8 cellular contexts compared by ENCODE assay signal in genomic region chr16:84186685-84187437, GRCh38. TPM values are rescaled to one million over a fixed set of nuclear protein-coding genes. Genes with fewer than 3 reads are reported as not detected.
DNase-seq lines count a peak whose midpoint lies in the region; ATAC-seq, FAIRE-seq and TF ChIP-seq lines count a peak whose summit lies in the region.

TAF1C (minus strand) TSS chr16:84187057; CDS start chr16:84184988, 2,069 bp downstream.

- H3K9ac ChIP-seq in astrocyte (ENCODE audit: low read length), result peak within 1 kb of the TSS; percentile 92

- peaks cover 9% of the 10 kb centered on the region for H3K36me3 Mint-ChIP-seq in astrocyte (ENCODE audit: low read depth, unreplicated experiment)

- peak within 1 kb of the TSS; percentile 48 for H3K27ac ChIP-seq in astrocyte (ENCODE audit: low read depth, low read length)

- peaks cover 3% of the 10 kb centered on the region for H3K27me3 Mint-ChIP-seq in astrocyte (ENCODE audit: low read depth, unreplicated experiment)

- no peaks in the 10 kb centered on the region for H3K27me3 ChIP-seq in astrocyte (ENCODE audit: insufficient read depth, low read length)

- H4K20me1 ChIP-seq in astrocyte (ENCODE audit: insufficient read depth, low read length), result peaks cover 28% of the 10 kb centered on the region

- H3K4me3 ChIP-seq in astrocyte (ENCODE audit: insufficient read depth, low read depth, low read length), result peak within 1 kb of the TSS; percentile 86

- H3K9me3 Mint-ChIP-seq in astrocyte (ENCODE audit: unreplicated experiment), result no peaks in the 10 kb centered on the region

- peaks cover 43% of the 10 kb centered on the region for H3K79me2 ChIP-seq in astrocyte (ENCODE audit: insufficient read depth, low read length)

- peak within 1 kb of the TSS; percentile 97 for H2AFZ ChIP-seq in astrocyte (ENCODE audit: low read depth, low read length)

- H3K4me1 Mint-ChIP-seq in astrocyte (ENCODE audit: low read depth, unreplicated experiment), result peaks cover 3% of the 10 kb centered on the region

- DNase-seq in NCI-H2029 (lab: John Stamatoyannopoulos, UW) (peak; percentile 71), T-helper 22 cell (ENCODE audit: low read depth) (peak; percentile 71), astrocyte (ENCODE audit: low read depth) (peak; percentile 80), hepatic stellate cell (ENCODE audit: low spot score) (peak; percentile 96), renal cortical epithelial cell (ENCODE audit: low read depth) (peak; percentile 88)

- H3K4me2 ChIP-seq in astrocyte (ENCODE audit: low read length), result peak within 1 kb of the TSS; percentile 84

- peak within 1 kb of the TSS; percentile 69 for H3K27ac Mint-ChIP-seq in astrocyte (ENCODE audit: unreplicated experiment)

- TF ChIP-seq CTCF in astrocyte (IDR thresholded peaks at IDR 0.05; ENCODE audit: insufficient read depth, low read depth, low read length), result peak; percentile 78

- H3K4me3 Mint-ChIP-seq in astrocyte (ENCODE audit: unreplicated experiment), result peak within 1 kb of the TSS; percentile 94

- FAIRE-seq in astrocyte (lab: Jason Lieb, UNC), result no peak

- H3K4me1 ChIP-seq in astrocyte (ENCODE audit: insufficient read depth, low read length), result peaks cover 5% of the 10 kb centered on the region

- peaks cover 3% of the 10 kb centered on the region for H3K36me3 ChIP-seq in astrocyte (ENCODE audit: insufficient read depth, low read length)

- ATAC-seq in GM18499 (IDR thresholded peaks at IDR 0.05; ENCODE audit: insufficient read depth, unreplicated experiment) (peak; percentile 61), HG02943 (IDR thresholded peaks at IDR 0.05; ENCODE audit: low read depth, unreplicated experiment) (peak; percentile 80), GM18870 (IDR thresholded peaks at IDR 0.05; ENCODE audit: unreplicated experiment) (no peak)

- H3K9me3 ChIP-seq in astrocyte (ENCODE audit: insufficient read depth, low read depth, low read length), result no peaks in the 10 kb centered on the region

RNA-seq across cellular contexts. Expression of gene TAF1C, which starts in this region (rescaled TPM):
- total RNA-seq in astrocyte (30.4 and 34.1 TPM in 2 replicates), renal cortical epithelial cell (11.1 and 24.5 TPM in 2 replicates)
